Comparison of ENCODE assay signal across 27 cellular contexts in genomic region chr13:52136763-52137162, GRCh38. TPM values are rescaled to one million over a fixed set of nuclear protein-coding genes. Genes with fewer than 3 reads are reported as not detected.
"Had no signal": no experiment of that assay in that cellular context is flagged by ENCODE, and none has a peak within 500 bp of the region (broad histone marks: within the 10 kb centered on the region; RNA-seq: fewer than 3 reads in every experiment).

No MANE protein-coding gene starts in this region.

- ATAC-seq: esophagus mucosa; gastroesophageal sphincter; heart left ventricle; left lung; mucosa of descending colon; natural killer cell treated with Interleukin-12 subunit alpha and Interleukin-12 subunit beta and Interleukin-15 and Interleukin-18, amount 100 ng/mL, for 72 hours; sciatic nerve; stimulated activated effector memory CD8-positive, alpha-beta T cell treated with anti-CD3 and anti-CD28 coated beads, Interleukin-12 subunit alpha, Interleukin-12 subunit beta, amount 100 ng/mL, for 72 hours had no signal

- H2AFZ ChIP-seq: hepatocyte, parathyroid adenoma had no signal

- H3K9ac ChIP-seq: parathyroid adenoma had no signal

- H3K27me3 ChIP-seq: dorsolateral prefrontal cortex, gastroesophageal sphincter, heart left ventricle, hepatocyte, left lung, neutrophil, stomach, thyroid gland, vagina had no signal

- H3K4me1 ChIP-seq: gastroesophageal sphincter, heart left ventricle, left lung, parathyroid adenoma, stomach, thyroid gland, vagina had no signal

- H3K4me2 ChIP-seq: hepatocyte, smooth muscle cell had no signal

- H3K27ac ChIP-seq: dorsolateral prefrontal cortex, epithelial cell of prostate, gastroesophageal sphincter, heart left ventricle, hepatocyte, left lung, neutrophil, parathyroid adenoma, stomach, thyroid gland, vagina had no signal

- H3K9me3 ChIP-seq: gastroesophageal sphincter, heart left ventricle, left lung, mucosa of descending colon, neutrophil, stomach, thyroid gland, vagina had no signal

- H3K4me3 ChIP-seq: dorsolateral prefrontal cortex, gastroesophageal sphincter, heart left ventricle, hepatocyte, left lung, mucosa of descending colon, smooth muscle cell, stomach, thyroid gland, vagina had no signal

- H3K79me2 ChIP-seq: hepatocyte, parathyroid adenoma had no signal

- FAIRE-seq: kidney had no signal

- DNase-seq: dorsolateral prefrontal cortex; effector CD4-positive, alpha-beta T cell; foreskin fibroblast; heart left ventricle; kidney; left lung; mesenchymal stem cell; mucosa of descending colon; naive B cell; stimulated activated CD4-positive, alpha-beta T cell treated with anti-CD3 and anti-CD28 coated beads, Interleukin-12 subunit alpha, Interleukin-12 subunit beta, amount 100 ng/mL, for 4 hours; stimulated activated CD4-positive, alpha-beta T cell treated with anti-CD3 and anti-CD28 coated beads, Interleukin-1b, Interleukin-23, amount 100 ng/mL, for 48 hours; stimulated activated CD4-positive, alpha-beta T cell treated with anti-CD3 and anti-CD28 coated beads, Interleukin-4, amount 100 ng/mL, for 24 hours; stimulated activated naive CD4-positive, alpha-beta T cell treated with Interleukin-2 at 50 U/mL for 16 hours; stomach; thyroid gland; trophoblast cell had no signal

RNA-seq across cellular contexts. Expression of gene NEK5, which starts 7.9 kb away (rescaled TPM):
- total RNA-seq: natural killer cell treated with Interleukin-12 subunit alpha and Interleukin-12 subunit beta and Interleukin-15 and Interleukin-18, amount 100 ng/mL, for 72 hours had no signal
